Comparison of ENCODE assay signal across 1 cellular context in genomic region chr16:89922884-89923639, GRCh38.
TF ChIP-seq lines count a peak whose summit lies in the region.

Gene TUBB3, plus strand, starts transcription at chr16:89923342. Its CDS starts 60 bp downstream, at chr16:89923402.

TF ChIP-seq in HepG2, 621 proteins besides CTCF, POLR2A, EP300 and RAD21 (continued from another document and continues in another):
- TF ChIP-seq ARID5B (CRISPR knock-in tag; IDR thresholded peaks at IDR 0.05) (0 out of 2 replicates have a peak, but pooled peaks have one; percentile 3), NR2F2 (IDR thresholded peaks at IDR 0.05; ENCODE audit: borderline replicate concordance, low read depth) (no peak), HNRNPLL (IDR thresholded peaks at IDR 0.05; ENCODE audit: low read depth, low read length, poor library complexity, severe bottlenecking) (peak; percentile 81), ZNF296 (CRISPR knock-in tag; conservative IDR thresholded peaks at IDR 0.05) (no peak), ZBTB46 (CRISPR knock-in tag; IDR thresholded peaks at IDR 0.05; ENCODE audit: borderline replicate concordance) (no peak), NFKBIZ (CRISPR knock-in tag; IDR thresholded peaks at IDR 0.05) (no peak), ZXDC (CRISPR knock-in tag; IDR thresholded peaks at IDR 0.05) (peak; percentile 95), ZUFSP (CRISPR knock-in tag; IDR thresholded peaks at IDR 0.05; ENCODE audit: borderline replicate concordance) (no peak), ASH2L (IDR thresholded peaks at IDR 0.05; ENCODE audit: insufficient read length, low read depth, low read length) (peak; percentile 67), MATR3 (CRISPR knock-in tag; IDR thresholded peaks at IDR 0.05) (no peak), GABPA (IDR thresholded peaks at IDR 0.05; ENCODE audit: low read depth, low read length) (no peak), GABPA (CRISPR knock-in tag; IDR thresholded peaks at IDR 0.05; ENCODE audit: low read depth) (no peak), GTF2F1 (IDR thresholded peaks at IDR 0.05; ENCODE audit: low read length) (0 out of 2 replicates have a peak, but pooled peaks have one; percentile 44), SAFB2 (CRISPR knock-in tag; IDR thresholded peaks at IDR 0.05; ENCODE audit: borderline replicate concordance, low read depth) (peak; percentile 16; the same call in 1 of the 2 replicates), ZSCAN21 (CRISPR knock-in tag; IDR thresholded peaks at IDR 0.05; ENCODE audit: borderline replicate concordance) (peak; percentile 93), ZBTB7B (CRISPR knock-in tag; IDR thresholded peaks at IDR 0.05) (no peak; the same call in 1 of the 2 replicates), HOMEZ (CRISPR knock-in tag; IDR thresholded peaks at IDR 0.05; ENCODE audit: low read depth) (no peak), KLF15 (CRISPR knock-in tag; IDR thresholded peaks at IDR 0.05; ENCODE audit: borderline replicate concordance) (no peak), ZSCAN20 (CRISPR knock-in tag; IDR thresholded peaks at IDR 0.05; ENCODE audit: borderline replicate concordance) (no peak; the same call in 1 of the 2 replicates), POLR2AphosphoS5 (IDR thresholded peaks at IDR 0.05; ENCODE audit: low read depth, low read length) (peak; percentile 89), HNRNPH1 (optimal IDR thresholded peaks at IDR 0.05; ENCODE audit: low read depth, low read length) (peak; percentile 9), FOXA3 (CRISPR knock-in tag; IDR thresholded peaks at IDR 0.05) (peak; percentile 10; the same call in 1 of the 2 replicates), ZNF576 (CRISPR knock-in tag; IDR thresholded peaks at IDR 0.05) (no peak), SKI (IDR thresholded peaks at IDR 0.05; ENCODE audit: partially characterized antibody) (peak; percentile 20), SMAD1 (CRISPR knock-in tag; IDR thresholded peaks at IDR 0.05; ENCODE audit: borderline replicate concordance, low read depth) (0 out of 2 replicates have a peak, but pooled peaks have one; percentile 85), FUBP1 (CRISPR knock-in tag; IDR thresholded peaks at IDR 0.05; ENCODE audit: borderline replicate concordance) (no peak), ERF (CRISPR knock-in tag; IDR thresholded peaks at IDR 0.05) (no peak), ZNF280B (CRISPR knock-in tag; IDR thresholded peaks at IDR 0.05; ENCODE audit: borderline replicate concordance) (no peak; the same call in 1 of the 2 replicates), ZNF460 (CRISPR knock-in tag; IDR thresholded peaks at IDR 0.05; ENCODE audit: borderline replicate concordance) (no peak), SRF (IDR thresholded peaks at IDR 0.05; ENCODE audit: low read depth, low read length) (no peak), HIVEP1 (CRISPR knock-in tag; IDR thresholded peaks at IDR 0.05) (no peak), ZNF629 (CRISPR knock-in tag; conservative IDR thresholded peaks at IDR 0.05) (no peak), HOXA9 (CRISPR knock-in tag; IDR thresholded peaks at IDR 0.05; ENCODE audit: borderline replicate concordance) (no peak; the same call in 1 of the 2 replicates), ZNF512 (CRISPR knock-in tag; IDR thresholded peaks at IDR 0.05) (no peak), ZNF503 (CRISPR knock-in tag; IDR thresholded peaks at IDR 0.05) (no peak), ZNF546 (CRISPR knock-in tag; conservative IDR thresholded peaks at IDR 0.05) (no peak), ZNF235 (CRISPR knock-in tag; IDR thresholded peaks at IDR 0.05; ENCODE audit: borderline replicate concordance) (0 out of 2 replicates have a peak, but pooled peaks have one; percentile 56), ZFP62 (CRISPR knock-in tag; IDR thresholded peaks at IDR 0.05) (no peak), KDM4B (CRISPR knock-in tag; IDR thresholded peaks at IDR 0.05) (0 out of 2 replicates have a peak, but pooled peaks have one; percentile 26), NFYB (CRISPR knock-in tag; IDR thresholded peaks at IDR 0.05) (peak; percentile 75), ZMYM2 (CRISPR knock-in tag; IDR thresholded peaks at IDR 0.05) (no peak)
